ENCODE assay signal across 8 cellular contexts in genomic region chr1:179080866-179081695, GRCh38. TPM values are rescaled to one million over a fixed set of nuclear protein-coding genes. Genes with fewer than 3 reads are reported as not detected.
A peak's percentile ranks its signal among the peaks of the same experiment; 100 is the strongest.
DNase-seq lines count a peak whose midpoint lies in the region; ATAC-seq lines count a peak whose summit lies in the region.

No MANE protein-coding gene starts in this region.

- peak overlapping the region; percentile 23 for H3K27ac ChIP-seq in iPS-20b (ENCODE audit: low read length)

- peaks cover 34% of the 10 kb centered on the region for H3K4me1 Mint-ChIP-seq in activated CD8-positive, alpha-beta memory T cell treated with anti-CD3 and anti-CD28 coated beads, Interleukin-2, amount 10 ng/mL, durations not matched to agents 7 days and 5 days
- H3K4me1 Mint-ChIP-seq in IgD-negative memory B cell, result peaks cover 19 to 26% (median 26%) of the 10 kb centered on the region in 3 donors
- peaks cover 28% of the 10 kb centered on the region for H3K4me1 Mint-ChIP-seq in activated naive CD4-positive, alpha-beta T cell treated with anti-CD3 and anti-CD28 coated beads, Interleukin-2, amount 50 U/mL, for 24 hours

- peak overlapping the region; percentile 84 for H3K4me3 ChIP-seq in iPS-20b (ENCODE audit: low read length)

- DNase-seq in activated CD8-positive, alpha-beta memory T cell treated with anti-CD3 and anti-CD28 coated beads, Interleukin-2, amount 10 ng/mL, durations not matched to agents 7 days and 5 days, result no peak
- DNase-seq in activated CD8-positive, alpha-beta memory T cell treated with anti-CD3 and anti-CD28 coated beads for 24 hours, result no peak
- peak; percentile 24 for DNase-seq in stimulated activated CD4-positive, alpha-beta T cell treated with anti-CD3 and anti-CD28 coated beads, Interleukin-4, amount 100 ng/mL, for 1 hour
- DNase-seq in NCI-H1092 (lab: John Stamatoyannopoulos, UW) (no peak), NCI-H524 treated with DMSO at 0.1 percent for 48 hours (lab: John Stamatoyannopoulos, UW) (no peak)

- H3K27me3 Mint-ChIP-seq in activated CD8-positive, alpha-beta memory T cell treated with anti-CD3 and anti-CD28 coated beads, Interleukin-2, amount 10 ng/mL, durations not matched to agents 7 days and 5 days, result no peaks in the 10 kb centered on the region
- H3K27me3 Mint-ChIP-seq in IgD-negative memory B cell, result no peaks in the 10 kb centered on the region
- H3K27me3 Mint-ChIP-seq in activated naive CD4-positive, alpha-beta T cell treated with anti-CD3 and anti-CD28 coated beads, Interleukin-2, amount 50 U/mL, for 24 hours, result no peaks in the 10 kb centered on the region

- H3K4me3 Mint-ChIP-seq in activated CD8-positive, alpha-beta memory T cell treated with anti-CD3 and anti-CD28 coated beads, Interleukin-2, amount 10 ng/mL, durations not matched to agents 7 days and 5 days, result peak overlapping the region; percentile 99
- H3K4me3 Mint-ChIP-seq in IgD-negative memory B cell, result peak overlapping the region; percentile 94 to 100 (median 96)
- peak overlapping the region; percentile 97 for H3K4me3 Mint-ChIP-seq in activated naive CD4-positive, alpha-beta T cell treated with anti-CD3 and anti-CD28 coated beads, Interleukin-2, amount 50 U/mL, for 24 hours

- H3K27me3 ChIP-seq in iPS-20b (ENCODE audit: insufficient read depth, low read length), result peaks cover 8% of the 10 kb centered on the region; the same call in 1 of the 2 replicates

- peak overlapping the region; percentile 64; the same call in 1 of the 2 replicates for H3K9ac ChIP-seq in iPS-20b (ENCODE audit: low read depth, low read length)

- H3K36me3 Mint-ChIP-seq in activated CD8-positive, alpha-beta memory T cell treated with anti-CD3 and anti-CD28 coated beads, Interleukin-2, amount 10 ng/mL, durations not matched to agents 7 days and 5 days, result peaks cover 8% of the 10 kb centered on the region
- H3K36me3 Mint-ChIP-seq in IgD-negative memory B cell, result no peaks in the 10 kb centered on the region
- no peaks in the 10 kb centered on the region for H3K36me3 Mint-ChIP-seq in activated naive CD4-positive, alpha-beta T cell treated with anti-CD3 and anti-CD28 coated beads, Interleukin-2, amount 50 U/mL, for 24 hours

- peak; percentile 20 for ATAC-seq in activated CD8-positive, alpha-beta memory T cell treated with anti-CD3 and anti-CD28 coated beads, Interleukin-2, amount 10 ng/mL, durations not matched to agents 7 days and 5 days

- H3K9me3 ChIP-seq in iPS-20b (ENCODE audit: insufficient read depth, low read depth, low read length), result no peaks in the 10 kb centered on the region

- CTCF ChIA-PET in activated CD8-positive, alpha-beta memory T cell treated with anti-CD3 and anti-CD28 coated beads, Interleukin-2, amount 10 ng/mL, durations not matched to agents 7 days and 5 days (lab: Charles Lee), result interaction anchor here (0.7 to 6.1 kb wide), 10 partner anchors 11 to 734 kb away, joined by 3 to 52 read pairs (median 3); partner anchors contain the start of genes AXDND1 and SOAT1

- peaks cover 7% of the 10 kb centered on the region; the same call in 1 of the 2 replicates for H3K36me3 ChIP-seq in iPS-20b (ENCODE audit: insufficient read depth, low read depth, low read length)

- no peaks in the 10 kb centered on the region for H3K9me3 Mint-ChIP-seq in activated CD8-positive, alpha-beta memory T cell treated with anti-CD3 and anti-CD28 coated beads, Interleukin-2, amount 10 ng/mL, durations not matched to agents 7 days and 5 days (ENCODE audit: low read depth)
- H3K9me3 Mint-ChIP-seq in IgD-negative memory B cell, result no peaks in the 10 kb centered on the region
- H3K9me3 Mint-ChIP-seq in activated naive CD4-positive, alpha-beta T cell treated with anti-CD3 and anti-CD28 coated beads, Interleukin-2, amount 50 U/mL, for 24 hours, result no peaks in the 10 kb centered on the region

- peak overlapping the region; percentile 96 for H3K27ac Mint-ChIP-seq in activated CD8-positive, alpha-beta memory T cell treated with anti-CD3 and anti-CD28 coated beads, Interleukin-2, amount 10 ng/mL, durations not matched to agents 7 days and 5 days
- H3K27ac Mint-ChIP-seq in IgD-negative memory B cell, result peak overlapping the region; percentile 96 to 100 (median 99)
- peak overlapping the region; percentile 48 for H3K27ac Mint-ChIP-seq in activated naive CD4-positive, alpha-beta T cell treated with anti-CD3 and anti-CD28 coated beads, Interleukin-2, amount 50 U/mL, for 24 hours

- peaks cover 8% of the 10 kb centered on the region; the same call in 1 of the 2 replicates for H3K4me1 ChIP-seq in iPS-20b (ENCODE audit: insufficient read depth, low read length)

RNA-seq across cellular contexts. Expression of gene TOR3A, which starts 0.8 kb away (rescaled TPM):
- total RNA-seq in activated CD8-positive, alpha-beta memory T cell treated with anti-CD3 and anti-CD28 coated beads, Interleukin-2, amount 10 ng/mL, durations not matched to agents 7 days and 5 days, result 10 to 100 TPM; 52.4 to 56.1 TPM
- 111 TPM for polyA plus RNA-seq in IgD-negative memory B cell

RNA-seq across cellular contexts. Expression of gene FAM20B, which starts 55.4 kb away (rescaled TPM):
- total RNA-seq in activated CD8-positive, alpha-beta memory T cell treated with anti-CD3 and anti-CD28 coated beads, Interleukin-2, amount 10 ng/mL, durations not matched to agents 7 days and 5 days, result 10 to 100 TPM; 23.8 to 30.7 TPM
- 5.5 TPM for polyA plus RNA-seq in IgD-negative memory B cell

Comparison
In these comparisons a context has a peak if more than half of its experiments do, and no peak if none do; other contexts are left out.
1. H3K27ac Mint-ChIP-seq: peak in every context shown above with its lines; median percentile 99 in IgD-negative memory B cell; 96 in activated CD8-positive, alpha-beta memory T cell treated with anti-CD3 and anti-CD28 coated beads, Interleukin-2, amount 10 ng/mL, durations not matched to agents 7 days and 5 days; 48 in activated naive CD4-positive, alpha-beta T cell treated with anti-CD3 and anti-CD28 coated beads, Interleukin-2, amount 50 U/mL, for 24 hours.